11 cellular contexts compared by ENCODE assay signal in genomic region chr19:45094707-45095106, GRCh38. TPM values are rescaled to one million over a fixed set of nuclear protein-coding genes. Genes with fewer than 3 reads are reported as not detected.
DNase-seq lines count a peak whose midpoint lies in the region; ATAC-seq and TF ChIP-seq lines count a peak whose summit lies in the region.
"Had no signal": no experiment of that assay in that cellular context is flagged by ENCODE, and none has a peak within 500 bp of the region (broad histone marks: within the 10 kb centered on the region; RNA-seq: fewer than 3 reads in every experiment).

No MANE protein-coding gene starts in this region.

- H3F3A ChIP-seq in neural progenitor cell (ENCODE audit: low read depth), result peaks cover 30% of the 10 kb centered on the region

- no peak for TF ChIP-seq CTCF in LNCaP clone FGC (IDR thresholded peaks at IDR 0.05; ENCODE audit: control insufficient read depth, extremely low read depth, insufficient read depth)
- no peak for TF ChIP-seq CTCF in neural progenitor cell (IDR thresholded peaks at IDR 0.05)

- H3K79me2 ChIP-seq in neural progenitor cell (ENCODE audit: low read depth), result peaks cover 68% of the 10 kb centered on the region

- peaks cover 0 to 3% (median 0%) of the 10 kb centered on the region in 5 donors for H3K9me3 Mint-ChIP-seq in CD8-positive, alpha-beta memory T cell
- no peaks in the 10 kb centered on the region for H3K9me3 Mint-ChIP-seq in central memory CD8-positive, alpha-beta T cell
- H3K9me3 Mint-ChIP-seq in neural progenitor cell, result no peaks in the 10 kb centered on the region

- H3K27ac ChIP-seq in CD8-positive, alpha-beta memory T cell (ENCODE audit: low read depth, low read length), result no peak overlapping the region
- H3K27ac ChIP-seq in neural progenitor cell (no peak overlapping the region), substantia nigra (ENCODE audit: low read depth, low read length, poor library complexity, severe bottlenecking) (no peak overlapping the region)

- H3K4me1 ChIP-seq in CD8-positive, alpha-beta memory T cell (ENCODE audit: insufficient read depth, low read length), result peaks cover 69% of the 10 kb centered on the region
- peaks cover 24% of the 10 kb centered on the region for H3K4me1 ChIP-seq in neural progenitor cell

- CTCF ChIA-PET in CD8-positive, alpha-beta memory T cell (lab: Charles Lee), result no interaction called here

- H2AFZ ChIP-seq in neural progenitor cell (replicated peaks), result no peak overlapping the region

- H3K4me3 ChIP-seq in CD8-positive, alpha-beta memory T cell (ENCODE audit: low read length), result no peak overlapping the region
- H3K4me3 ChIP-seq in LNCaP clone FGC (ENCODE audit: low read depth, low read length) (peak overlapping the region; percentile 80; the same call in 1 of the 2 replicates), neural progenitor cell (no peak overlapping the region)

- no peaks in the 10 kb centered on the region for H3K9me3 ChIP-seq in CD8-positive, alpha-beta memory T cell (ENCODE audit: low read length)
- no peaks in the 10 kb centered on the region for H3K9me3 ChIP-seq in neural progenitor cell (ENCODE audit: low read depth)

- peak overlapping the region; percentile 100 for H3K4me2 ChIP-seq in neural progenitor cell

- peak overlapping the region in 7 of 8 donors; percentile 63 to 95 (median 85) for H3K27ac Mint-ChIP-seq in CD8-positive, alpha-beta memory T cell
- H3K27ac Mint-ChIP-seq in central memory CD8-positive, alpha-beta T cell (ENCODE audit: low read depth), result peak overlapping the region; percentile 57
- H3K27ac Mint-ChIP-seq in neural progenitor cell, result no peak overlapping the region

- no peaks in the 10 kb centered on the region for H3K27me3 ChIP-seq in CD8-positive, alpha-beta memory T cell (ENCODE audit: insufficient read depth, low read length, poor library complexity, severe bottlenecking)
- no peaks in the 10 kb centered on the region for H3K27me3 ChIP-seq in neural progenitor cell

- peaks cover 5 to 31% (median 6%) of the 10 kb centered on the region in 3 donors for H3K36me3 Mint-ChIP-seq in CD8-positive, alpha-beta memory T cell
- H3K36me3 Mint-ChIP-seq in central memory CD8-positive, alpha-beta T cell (ENCODE audit: insufficient read depth), result peaks cover 16% of the 10 kb centered on the region
- peaks cover 16% of the 10 kb centered on the region for H3K36me3 Mint-ChIP-seq in neural progenitor cell

- no peak overlapping the region for H3K9ac ChIP-seq in neural progenitor cell

- peak overlapping the region; percentile 87 to 97 (median 92) for H3K4me3 Mint-ChIP-seq in CD8-positive, alpha-beta memory T cell
- peak overlapping the region; percentile 96 for H3K4me3 Mint-ChIP-seq in central memory CD8-positive, alpha-beta T cell
- H3K4me3 Mint-ChIP-seq in neural progenitor cell, result peak overlapping the region; percentile 92

- DNase-seq in CD8-positive, alpha-beta memory T cell, result no peak
- no peak for DNase-seq in LNCaP clone FGC (ENCODE audit: low read depth)
- DNase-seq in central memory CD8-positive, alpha-beta T cell (ENCODE audit: low spot score in 2 of 2), result no peak
- no peak for DNase-seq in neural progenitor cell (ENCODE audit: low spot score)
- DNase-seq in COLO668 (lab: John Stamatoyannopoulos, UW; ENCODE audit: unreplicated experiment), result no peak
- no peak for DNase-seq in activated CD4-positive, CD25-positive, alpha-beta regulatory T cell (lab: John Stamatoyannopoulos, UW)
- no peak for DNase-seq in NCI-H345 treated with DMSO at 0.1 percent for 48 hours (lab: John Stamatoyannopoulos, UW; ENCODE audit: unreplicated experiment)
- no peak for DNase-seq in substantia nigra (lab: John Stamatoyannopoulos, UW)
- DNase-seq: activated effector memory CD4-positive, alpha-beta T cell treated with Interleukin-2 at 50 U/mL for 16 hours; NCI-H1930; stimulated activated CD4-positive, alpha-beta T cell treated with anti-CD3 and anti-CD28 coated beads, Interleukin-4, amount 100 ng/mL, for 1 hour had no signal

- peaks cover 5% of the 10 kb centered on the region for H3K36me3 ChIP-seq in CD8-positive, alpha-beta memory T cell (ENCODE audit: insufficient read depth, low read length)
- H3K36me3 ChIP-seq in neural progenitor cell, result no peaks in the 10 kb centered on the region

- no peak for ATAC-seq in central memory CD8-positive, alpha-beta T cell (replicated peaks; ENCODE audit: extremely low read depth, poor library complexity, severe bottlenecking)

- no peaks in the 10 kb centered on the region for H3K27me3 Mint-ChIP-seq in CD8-positive, alpha-beta memory T cell
- no peaks in the 10 kb centered on the region for H3K27me3 Mint-ChIP-seq in central memory CD8-positive, alpha-beta T cell
- H3K27me3 Mint-ChIP-seq in neural progenitor cell (ENCODE audit: insufficient read depth, low read depth), result peaks cover 11% of the 10 kb centered on the region

- H3K4me1 Mint-ChIP-seq in CD8-positive, alpha-beta memory T cell, result peaks cover 66 to 87% (median 78%) of the 10 kb centered on the region in 3 donors
- H3K4me1 Mint-ChIP-seq in central memory CD8-positive, alpha-beta T cell, result peaks cover 79% of the 10 kb centered on the region
- H3K4me1 Mint-ChIP-seq in neural progenitor cell, result peaks cover 70% of the 10 kb centered on the region

- peaks cover 64% of the 10 kb centered on the region for H4K20me1 ChIP-seq in neural progenitor cell (ENCODE audit: low read depth)

- POLR2A ChIA-PET in CD8-positive, alpha-beta memory T cell (lab: Charles Lee), result no interaction called here

RNA-seq across cellular contexts. Expression of gene PPP1R37, which starts 1.7 kb away (rescaled TPM):
- total RNA-seq in CD8-positive, alpha-beta memory T cell, result 10 to 100 TPM; 17.8 to 18.3 TPM
- polyA plus RNA-seq in CD8-positive, alpha-beta memory T cell, result 0.79 TPM
- 8.1 and 34.1 TPM in 2 replicates for total RNA-seq in neural progenitor cell (ENCODE audit: low replicate concordance)

RNA-seq across cellular contexts. Expression of gene GEMIN7, which starts 15.6 kb away (rescaled TPM):
- 10 to 100 TPM; 51.6 TPM for total RNA-seq in CD8-positive, alpha-beta memory T cell
- 93.5 TPM for polyA plus RNA-seq in CD8-positive, alpha-beta memory T cell
- total RNA-seq in neural progenitor cell (ENCODE audit: low replicate concordance), result 7.3 and 32.6 TPM in 2 replicates

RNA-seq across cellular contexts. Expression of gene ZNF296, which starts 18.4 kb away (rescaled TPM):
- 1 to 10 TPM; 7.9 to 8.5 TPM for total RNA-seq in CD8-positive, alpha-beta memory T cell
- 6.7 TPM for polyA plus RNA-seq in CD8-positive, alpha-beta memory T cell
- 0.53 TPM in 1 of 2 replicates, not detected in the other for total RNA-seq in neural progenitor cell (ENCODE audit: low replicate concordance)

RNA-seq across cellular contexts. Expression of gene CLASRP, which starts 55.9 kb away (rescaled TPM):
- 10 to 100 TPM; 75.5 to 84.1 TPM for total RNA-seq in CD8-positive, alpha-beta memory T cell
- polyA plus RNA-seq in CD8-positive, alpha-beta memory T cell, result 7.9 TPM
- 57.0 and 97.1 TPM in 2 replicates for total RNA-seq in neural progenitor cell (ENCODE audit: low replicate concordance)
